ENCODE assay signal across 8 cellular contexts in the genomic region with DNA sequence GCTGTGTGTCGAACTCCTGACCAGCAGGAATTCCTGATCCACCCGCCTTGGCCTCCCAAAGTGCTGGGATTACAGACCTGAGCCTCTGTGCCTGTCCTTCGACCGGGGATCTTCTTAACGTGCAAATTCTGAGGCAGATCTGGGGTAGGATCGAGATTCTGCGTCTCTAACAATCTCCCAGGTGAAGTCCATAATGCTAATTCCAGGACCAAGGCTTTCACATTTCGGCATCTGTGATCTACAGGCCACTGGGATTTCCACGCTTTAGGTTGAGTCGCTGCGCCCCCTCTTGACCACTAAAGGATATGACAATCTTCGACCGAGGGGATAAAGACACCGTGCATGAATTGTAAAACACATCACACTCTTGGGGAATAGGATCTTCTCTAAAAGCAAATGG. TPM values are rescaled to one million over a fixed set of nuclear protein-coding genes. Genes with fewer than 3 reads are reported as not detected.
DNase-seq lines count a peak whose midpoint lies in the region; ATAC-seq, FAIRE-seq and TF ChIP-seq lines count a peak whose summit lies in the region.

No MANE protein-coding gene starts in this region.

- H3K9me3 Mint-ChIP-seq in activated B cell treated with CpG ODN at 0.5 μM for 24 hours = no peaks in the 10 kb centered on the region

- H3K27me3 ChIP-seq in BLaER1 treated with 17β-estradiol and CSF1 and Interleukin-3, amounts not matched to agents 10 nM and 100 nM = no peaks in the 10 kb centered on the region
- no peaks in the 10 kb centered on the region for H3K27me3 ChIP-seq in colonic mucosa
- H3K27me3 ChIP-seq in HepG2 (ENCODE audit: control insufficient read depth in 1 of 2, insufficient read depth in 2 of 2, low read length in 2 of 2) = no peaks in the 10 kb centered on the region

- H4K20me1 ChIP-seq in BLaER1 treated with 17β-estradiol and CSF1 and Interleukin-3, amounts not matched to agents 10 nM and 100 nM = no peaks in the 10 kb centered on the region
- no peaks in the 10 kb centered on the region for H4K20me1 ChIP-seq in HepG2 (ENCODE audit: insufficient read depth, low read length)

- in situ Hi-C loops in HepG2 (cut with HindIII; ENCODE audit: extremely low pct_ligation_motif_present, low pct_unique_long_range_greater_than_20kb) = no loop called here

- POLR2A ChIA-PET in HEK293 (lab: Yijun Ruan, JAX) = no interaction called here
- POLR2A ChIA-PET in activated B cell treated with CpG ODN at 0.5 μM for 24 hours (lab: Charles Lee) = interaction anchor here (1.0 to 1.6 kb wide), 2 partner anchors 8 to 211 kb away, joined by 3 to 4 read pairs; no protein-coding TSS in a partner anchor
- POLR2A ChIA-PET in HepG2 (lab: Yijun Ruan, JAX) = no interaction called here

- peak; percentile 85 for FAIRE-seq in HepG2 (lab: Jason Lieb, UNC)

- peaks cover 11 to 60% (median 51%) of the 10 kb centered on the region in 10 experiments for H3K4me1 ChIP-seq in BLaER1 treated with 17β-estradiol and CSF1 and Interleukin-3, amounts not matched to agents 10 nM and 100 nM
- no peaks in the 10 kb centered on the region for H3K4me1 ChIP-seq in HEK293 (ENCODE audit: control insufficient read depth, insufficient read depth, low read length)
- H3K4me1 ChIP-seq in colonic mucosa = no peaks in the 10 kb centered on the region
- H3K4me1 ChIP-seq in HepG2 (ENCODE audit: insufficient read depth, low read length) = peaks cover 35% of the 10 kb centered on the region

- no peak overlapping the region for H3K4me3 ChIP-seq in BLaER1 treated with 17β-estradiol and CSF1 and Interleukin-3, amounts not matched to agents 10 nM and 100 nM
- H3K4me3 ChIP-seq in HEK293 (ENCODE audit: low read depth, low read length) (no peak overlapping the region), colonic mucosa (no peak overlapping the region), HepG2 (replicated peaks in 1 of 3; ENCODE audit: insufficient read depth in 1 of 3, low read depth in 2 of 3, low read length in 3 of 3) (peak overlapping the region in 1 of 3 experiments; percentile 44; a peak in 2 of 6 replicates)

- intact Hi-C loops in activated B cell treated with CpG ODN at 0.5 μM for 24 hours (cut with micrococcal nuclease) (loop anchor here (1.0 to 10.0 kb wide), 5 partner anchors 171 to 681 kb away; a partner anchor contains a TSS), colonic mucosa (cut with DNase I) (loop anchor here (2.0 to 10.0 kb wide), 2 partner anchors 171 to 359 kb away; no protein-coding TSS in a partner anchor), HepG2 (cut with micrococcal nuclease; ENCODE audit: unreplicated experiment) (loop anchor here (1.0 kb wide), 1 partner anchor 171 kb away; no protein-coding TSS in a partner anchor)

- DNase-seq in NCI-H510A (lab: John Stamatoyannopoulos, UW) (peak; percentile 29), activated B cell treated with CpG ODN at 0.5 μM for 24 hours (peak; percentile 41), colonic mucosa (peak; percentile 65), HepG2 (ENCODE audit: low spot score) (peak; percentile 66)
- DNase-seq in stimulated activated CD8-positive, alpha-beta memory T cell treated with anti-CD3 and anti-CD28 coated beads, Interleukin-4, amount 100 ng/mL, for 48 hours = peak; percentile 69

- peaks cover 24% of the 10 kb centered on the region for H3K4me1 Mint-ChIP-seq in activated B cell treated with CpG ODN at 0.5 μM for 24 hours

- H3K4me2 ChIP-seq in BLaER1 treated with 17β-estradiol and CSF1 and Interleukin-3, amounts not matched to agents 10 nM and 100 nM = peak overlapping the region in 8 of 11 experiments; percentile 47 to 98 (median 94); a peak in 15 of 22 replicates
- H3K4me2 ChIP-seq in HepG2 (ENCODE audit: low read depth, low read length) = peak overlapping the region; percentile 74

- H3K36me3 Mint-ChIP-seq in activated B cell treated with CpG ODN at 0.5 μM for 24 hours (ENCODE audit: low read depth) = no peaks in the 10 kb centered on the region

- no peaks in the 10 kb centered on the region for H3K9me3 ChIP-seq in BLaER1 treated with 17β-estradiol and CSF1 and Interleukin-3, amounts not matched to agents 10 nM and 100 nM (replicated peaks in 1 of 11)
- H3K9me3 ChIP-seq in HEK293 (ENCODE audit: control insufficient read depth, insufficient read depth, low read depth, low read length) (no peaks in the 10 kb centered on the region), colonic mucosa (no peaks in the 10 kb centered on the region), HepG2 (ENCODE audit: low read length) (no peaks in the 10 kb centered on the region)

- TF ChIP-seq POLR2A in HepG2 (IDR thresholded peaks at IDR 0.05; ENCODE audit: insufficient read depth in 1 of 2, low read depth in 2 of 2, low read length in 2 of 2) = no peak

- no peaks in the 10 kb centered on the region for H3K79me2 ChIP-seq in HepG2 (ENCODE audit: insufficient read depth, low read length)

- peak overlapping the region in 9 of 11 experiments; percentile 60 to 99 (median 88); a peak in 18 of 22 replicates for H3K27ac ChIP-seq in BLaER1 treated with 17β-estradiol and CSF1 and Interleukin-3, amounts not matched to agents 10 nM and 100 nM
- H3K27ac ChIP-seq in HEK293 (ENCODE audit: extremely low read depth, low read depth, low read length) (no peak overlapping the region), colonic mucosa (no peak overlapping the region), HepG2 (ENCODE audit: extremely low read length, insufficient read depth, low read length) (no peak overlapping the region)

- peak; percentile 82 for ATAC-seq in activated B cell treated with CpG ODN at 0.5 μM for 24 hours (ENCODE audit: low read depth)
- peak; percentile 67 for ATAC-seq in HepG2
- no peak for ATAC-seq in GM21447 (IDR thresholded peaks at IDR 0.05; ENCODE audit: unreplicated experiment)

- H2AFZ ChIP-seq in HepG2 (ENCODE audit: low read length) = no peak overlapping the region

- no peak overlapping the region for H3K27ac Mint-ChIP-seq in activated B cell treated with CpG ODN at 0.5 μM for 24 hours

- TF ChIP-seq RAD21 in HepG2 (CRISPR knock-in tag; IDR thresholded peaks at IDR 0.05) = peak; percentile 87

- CTCF ChIA-PET in HEK293 (lab: Yijun Ruan, JAX) (interaction anchor here (0.6 to 8.0 kb wide), 18 partner anchors 8 to 986 kb away, joined by 3 to 101 read pairs (median 5); no protein-coding TSS in a partner anchor), activated B cell treated with CpG ODN at 0.5 μM for 24 hours (lab: Charles Lee) (interaction anchor here (0.6 to 7.2 kb wide), 12 partner anchors 9 to 443 kb away, joined by 3 to 60 read pairs (median 6); a partner anchor contains a TSS), HepG2 (lab: Yijun Ruan, JAX; ENCODE audit: low intra/inter-chr PET ratio, low total read pairs) (interaction anchor here (0.8 to 4.0 kb wide), 5 partner anchors 9 to 174 kb away, joined by 3 to 40 read pairs (median 4); no protein-coding TSS in a partner anchor)

- H3K9ac ChIP-seq in BLaER1 treated with 17β-estradiol and CSF1 and Interleukin-3, amounts not matched to agents 10 nM and 100 nM = peak overlapping the region in 7 of 11 experiments; percentile 37 to 65 (median 56); a peak in 12 of 22 replicates
- no peak overlapping the region for H3K9ac ChIP-seq in colonic mucosa (ENCODE audit: low read depth in 2 of 2, low read length in 2 of 2)
- H3K9ac ChIP-seq in HepG2 (ENCODE audit: insufficient read depth, low read depth, low read length) = no peak overlapping the region

- no peaks in the 10 kb centered on the region for H3K36me3 ChIP-seq in BLaER1 treated with 17β-estradiol and CSF1 and Interleukin-3, amounts not matched to agents 10 nM and 100 nM
- H3K36me3 ChIP-seq in HEK293 (ENCODE audit: control insufficient read depth in 2 of 2, insufficient read depth in 1 of 2, low read length in 2 of 2) = no peaks in the 10 kb centered on the region
- H3K36me3 ChIP-seq in colonic mucosa = no peaks in the 10 kb centered on the region
- no peaks in the 10 kb centered on the region for H3K36me3 ChIP-seq in HepG2 (replicated peaks in 1 of 2; ENCODE audit: control insufficient read depth in 1 of 2, insufficient read depth in 2 of 2, low read length in 2 of 2)

- BruUV-seq in HepG2 (replicated peaks; lab: Mats Ljungman, UMichigan) = no TSS peak

- 4% methylated on average over 12 of the region's 14 CpGs for WGBS in HepG2 (ENCODE audit: low lambda C conversion rate)

- no peaks in the 10 kb centered on the region for H3K27me3 Mint-ChIP-seq in activated B cell treated with CpG ODN at 0.5 μM for 24 hours

- no peak for TF ChIP-seq EP300 in HepG2 (IDR thresholded peaks at IDR 0.05; ENCODE audit: low read depth in 2 of 2, low read length in 2 of 2)
- TF ChIP-seq EP300 in HepG2 (CRISPR knock-in tag; IDR thresholded peaks at IDR 0.05; ENCODE audit: borderline replicate concordance) = no peak

- TF ChIP-seq CTCF in HEK293 (tag by site-specific recombination; IDR thresholded peaks at IDR 0.05) (peak; percentile 38; the same call in 1 of the 2 replicates), activated B cell treated with CpG ODN at 0.5 μM for 24 hours (IDR thresholded peaks at IDR 0.05) (no peak), colonic mucosa (IDR thresholded peaks at IDR 0.05) (peak; percentile 79), HepG2 (CRISPR knock-in tag; IDR thresholded peaks at IDR 0.05) (peak; percentile 89)

- H3K4me3 Mint-ChIP-seq in activated B cell treated with CpG ODN at 0.5 μM for 24 hours = no peak overlapping the region

RNA-seq across cellular contexts. Expression of a gene that starts 24.8 kb away (rescaled TPM):
- total RNA-seq in activated B cell treated with CpG ODN at 0.5 μM for 24 hours (27.1 and 37.8 TPM in 2 replicates), colonic mucosa (10 to 100 TPM; 86.9 to 98.4 TPM), HepG2 (2016; rRNA removed; fragmentation: Illumina TruSeq; extraction: Trizol) (4.3 and 24.2 TPM in 2 replicates)
- 2.5 and 3.0 TPM in 2 replicates for total RNA-seq in HepG2 (2016; cell fraction: cytosol; rRNA removed; fragmentation: Illumina TruSeq; extraction: Trizol; ENCODE audit: low read depth)
- total RNA-seq in HepG2 (2016; cell fraction: insoluble cytoplasmic fraction; rRNA removed; fragmentation: Illumina TruSeq; extraction: Trizol) = 3.4 and 28.3 TPM in 2 replicates
- total RNA-seq in HepG2 (2016; cell fraction: membrane; rRNA removed; fragmentation: Illumina TruSeq; extraction: Trizol) = 2.8 and 4.2 TPM in 2 replicates
- total RNA-seq in HepG2 (2016; cell fraction: nucleus; rRNA removed; fragmentation: Illumina TruSeq; extraction: Trizol) = 64.4 and 68.6 TPM in 2 replicates
- 15.9 and 26.2 TPM in 2 replicates for polyA plus RNA-seq in HepG2 (2011; rRNA removed)
- polyA plus RNA-seq in HepG2 (2011; cell fraction: cytosol; rRNA removed) = 8.8 and 9.0 TPM in 2 replicates
- 83.8 and 92.0 TPM in 2 replicates for polyA plus RNA-seq in HepG2 (2011; cell fraction: nucleus; rRNA removed)
- 4.3 and 4.8 TPM in 2 replicates for polyA plus RNA-seq in HepG2 (2012)
- 1.2 and 1.8 TPM in 2 replicates for polyA plus RNA-seq in HepG2 (2016; cell fraction: cytosol; fragmentation: Illumina TruSeq; extraction: Trizol; ENCODE audit: low read depth)
- 5.5 and 10.0 TPM in 2 replicates for polyA plus RNA-seq in HepG2 (2016; cell fraction: insoluble cytoplasmic fraction; fragmentation: Illumina TruSeq; extraction: Trizol; ENCODE audit: low read depth)
- 2.1 and 3.4 TPM in 2 replicates for polyA plus RNA-seq in HepG2 (2016; cell fraction: membrane; fragmentation: Illumina TruSeq; extraction: Trizol; ENCODE audit: low read depth)
- polyA plus RNA-seq in HepG2 (2016; cell fraction: nucleus; fragmentation: Illumina TruSeq; extraction: Trizol; ENCODE audit: insufficient read depth, low read depth) = 101 and 123 TPM in 2 replicates
- 58.4 and 70.4 TPM in 2 replicates for polyA minus RNA-seq in HepG2 (2011; rRNA and poly(A)+ RNA removed; ENCODE audit: low replicate concordance)
- polyA minus RNA-seq in HepG2 (2011; cell fraction: cytosol; rRNA and poly(A)+ RNA removed) = 11.7 and 16.7 TPM in 2 replicates
- polyA minus RNA-seq in HepG2 (2011; cell fraction: nucleus; rRNA and poly(A)+ RNA removed) = 128 and 149 TPM in 2 replicates

Comparison
In these comparisons a context has a peak if more than half of its experiments do, and no peak if none do; other contexts are left out.
1. H3K27ac ChIP-seq: peak in BLaER1 treated with 17β-estradiol and CSF1 and Interleukin-3, amounts not matched to agents 10 nM and 100 nM (9 of 11); none in HEK293 (single experiment), colonic mucosa (single experiment) and HepG2 (single experiment).
2. H3K9ac ChIP-seq: peak in BLaER1 treated with 17β-estradiol and CSF1 and Interleukin-3, amounts not matched to agents 10 nM and 100 nM (7 of 11); none in colonic mucosa (0 of 2) and HepG2 (single experiment).
3. Peak in every context shown above with its lines, with median percentiles within 50 percentile points of each other: DNase-seq.